8 cellular contexts compared by ENCODE assay signal in the genomic region with DNA sequence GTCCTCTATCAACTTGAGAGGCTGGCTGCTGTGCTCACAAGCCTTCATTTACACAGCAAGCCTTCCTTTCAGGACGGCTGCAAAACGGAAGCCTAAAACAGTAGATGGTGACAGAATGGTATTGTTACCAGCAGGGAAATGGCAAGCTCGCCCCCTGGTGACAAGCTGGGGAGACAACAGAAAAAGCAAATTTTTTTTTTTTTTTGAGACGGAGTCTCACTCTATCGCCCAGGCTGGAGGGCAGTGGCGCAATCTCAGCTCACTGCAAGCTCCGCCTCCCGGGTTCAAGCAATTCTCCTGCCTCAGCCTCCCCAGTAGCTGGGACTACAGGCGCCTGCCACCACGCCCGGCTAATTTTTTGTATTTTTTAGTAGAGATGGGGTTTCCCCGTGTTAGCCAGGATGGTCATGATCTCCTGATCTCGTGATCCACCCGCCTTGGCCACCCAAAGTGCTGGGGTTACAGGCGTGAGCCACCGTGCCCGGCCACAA. TPM values are rescaled to one million over a fixed set of nuclear protein-coding genes. Genes with fewer than 3 reads are reported as not detected.
DNase-seq lines count a peak whose midpoint lies in the region; ATAC-seq, FAIRE-seq and TF ChIP-seq lines count a peak whose summit lies in the region.
"Not testable (repeated sequence)": the region's sequence is repeated elsewhere in the genome, so short reads cannot be mapped to it uniquely, and the experiment has no call there.
"Had no signal": no experiment of that assay in that cellular context is flagged by ENCODE, and none has a peak within 500 bp of the region (broad histone marks: within the 10 kb centered on the region; RNA-seq: fewer than 3 reads in every experiment).

No MANE protein-coding gene starts in this region.

- not testable (repeated sequence) for H3K4me3 Mint-ChIP-seq in WTC11

- ATAC-seq in HG03432 (IDR thresholded peaks at IDR 0.05; ENCODE audit: unreplicated experiment) (peak; percentile 84), WTC11 (peak; percentile 90), gastrocnemius medialis (peak; percentile 84 to 94)

- in situ Hi-C loops in gastrocnemius medialis (cut with MboI; ENCODE audit: low sequenced_read_pairs in 4 of 4) = loop anchor here (25.0 kb wide), 3 partner anchors 249 to 549 kb away; a partner anchor contains a TSS

- H3K27ac Mint-ChIP-seq in WTC11 = peak overlapping the region; percentile 28

- not testable (repeated sequence) for TF ChIP-seq POLR2A in GM12891 (IDR thresholded peaks at IDR 0.05; ENCODE audit: low read depth, low read length); gastrocnemius medialis (IDR thresholded peaks at IDR 0.05)

- peaks cover 0 to 43% of the 10 kb centered on the region in 2 donors for H3K36me3 ChIP-seq in gastrocnemius medialis

- FAIRE-seq in GM12891 (lab: Jason Lieb, UNC) = peak; percentile 71

- not testable (repeated sequence) for H3K9me3 ChIP-seq in gastrocnemius medialis

- H3K9me3 Mint-ChIP-seq in WTC11 = not testable (repeated sequence)

- DNase-seq in GM12891 (ENCODE audit: insufficient read length, low spot score) (peak; percentile 35), NCI-H446 treated with DMSO at 0.1 percent for 48 hours (lab: John Stamatoyannopoulos, UW) (peak; percentile 27), WTC11 (ENCODE audit: low spot score) (peak; percentile 76), astrocyte of the hippocampus (ENCODE audit: low read depth, low spot score) (peak; percentile 82), hepatic stellate cell (ENCODE audit: low spot score) (peak; percentile 62), gastrocnemius medialis (peak; percentile 50 to 67)

- not testable (repeated sequence) for H3K4me3 ChIP-seq in gastrocnemius medialis

- peaks cover 44% of the 10 kb centered on the region for H3K36me3 Mint-ChIP-seq in WTC11

- POLR2A ChIA-PET in WTC11 (lab: Charles Lee) = interaction anchor here (1.1 kb wide), 1 partner anchor 10 kb away, joined by 3 read pairs; no protein-coding TSS in a partner anchor

- not testable (repeated sequence) for H3K27me3 ChIP-seq in gastrocnemius medialis

- H3K27me3 Mint-ChIP-seq in WTC11 (ENCODE audit: low read depth) = not testable (repeated sequence)

- peak; percentile 69 for TF ChIP-seq CTCF in WTC11 (IDR thresholded peaks at IDR 0.05)
- TF ChIP-seq CTCF in gastrocnemius medialis (IDR thresholded peaks at IDR 0.05 in 4 of 5, conservative IDR thresholded peaks at IDR 0.05 in 1 of 5) = peak; percentile 78 to 87 (median 81)

- CTCF ChIA-PET in WTC11 (lab: Charles Lee) = interaction anchor here (0.6 to 2.2 kb wide), 28 partner anchors 13 to 469 kb away, joined by 3 to 13 read pairs (median 3); a partner anchor contains a TSS

- peak overlapping the region; percentile 44 to 65 (median 50) for H3K27ac ChIP-seq in gastrocnemius medialis

- H3K4me1 Mint-ChIP-seq in WTC11 = not testable (repeated sequence)

- not testable (repeated sequence) for H3K4me1 ChIP-seq in gastrocnemius medialis

- intact Hi-C loops in gastrocnemius medialis (cut with DNase I; ENCODE audit: low total_unique reads) = loop anchor here (2.0 to 10.0 kb wide), 3 partner anchors 202 to 319 kb away; a partner anchor contains a TSS

TF ChIP-seq in GM12891, 5 proteins besides CTCF, POLR2A, EP300 and RAD21:
- peak; percentile 26; the same call in 1 of the 2 replicates for TF ChIP-seq SPI1 (IDR thresholded peaks at IDR 0.05; ENCODE audit: low read depth, low read length)

TF ChIP-seq in WTC11, 78 proteins besides CTCF, POLR2A, EP300 and RAD21:
- peak; percentile 61 for TF ChIP-seq ZNF121 (CRISPR knock-in tag; IDR thresholded peaks at IDR 0.05)

RNA-seq across cellular contexts. Expression of a gene that starts 11.8 kb away (rescaled TPM):
- polyA plus RNA-seq in GM12891 (2012; ENCODE audit: low read depth, missing spikeins) = 7.6 TPM
- total RNA-seq in WTC11 (2021) (43.7 to 49.6 TPM (median 47.0 TPM) in 3 replicates), gastrocnemius medialis (10 to 100 TPM; 18.7 to 22.3 (median 20.1) TPM)

RNA-seq across cellular contexts. Expression of a gene that starts 39.9 kb away (rescaled TPM):
- 1.7 TPM for polyA plus RNA-seq in GM12891 (2012; ENCODE audit: low read depth, missing spikeins)
- total RNA-seq in WTC11 (2021) = 19.2 to 19.9 TPM (median 19.4 TPM) in 3 replicates
- 100 to 1,000 TPM; 136 to 248 (median 194) TPM for total RNA-seq in gastrocnemius medialis

RNA-seq across cellular contexts. Expression of a gene that starts 53.3 kb away (rescaled TPM):
- 0.86 TPM for polyA plus RNA-seq in GM12891 (2012; ENCODE audit: low read depth, missing spikeins)
- total RNA-seq in WTC11 (2021) (0.60 to 1.7 TPM (median 1.4 TPM) in 3 replicates), gastrocnemius medialis (under 1 TPM in 2 of 4 donors, not detected in 2; 0.33 to 0.41 TPM)
- total RNA-seq: occipital lobe had no signal

Comparison
In these comparisons a context has a peak if more than half of its experiments do, and no peak if none do; other contexts are left out.
1. DNase-seq: peak in every context shown above with its lines; median percentile 82 in astrocyte of the hippocampus; 76 in WTC11; 62 in hepatic stellate cell; 58 in gastrocnemius medialis; 35 in GM12891; 27 in NCI-H446 treated with DMSO at 0.1 percent for 48 hours.